29 cellular contexts compared by ENCODE assay signal in genomic region chr2:53737091-53737490, GRCh38.
"Had no signal": no experiment of that assay in that cellular context is flagged by ENCODE, and none has a peak within 500 bp of the region (broad histone marks: within the 10 kb centered on the region; RNA-seq: fewer than 3 reads in every experiment).

No MANE protein-coding gene starts in this region.

- H2AFZ ChIP-seq: neural progenitor cell, parathyroid adenoma had no signal

- H3K36me3 ChIP-seq: neural progenitor cell, ovary, right lobe of liver, thoracic aorta, thyroid gland, vagina had no signal

- H3K27me3 ChIP-seq: neural progenitor cell, ovary, right lobe of liver, sigmoid colon, stomach, thyroid gland, tibial nerve, upper lobe of left lung, vagina had no signal

- ATAC-seq: naive thymus-derived CD8-positive, alpha-beta T cell; natural killer cell treated with Interleukin-12 subunit alpha and Interleukin-12 subunit beta and Interleukin-15 and Interleukin-18, amount 100 ng/mL, for 72 hours; psoas muscle; right cardiac atrium; right lobe of liver; stimulated activated effector memory CD8-positive, alpha-beta T cell treated with anti-CD3 and anti-CD28 coated beads, Interleukin-12 subunit alpha, Interleukin-12 subunit beta, amount 100 ng/mL, for 72 hours; stimulated activated naive B cell treated with anti-CD40 and anti-IgM and Interleukin-4, amounts not matched to agents 10 μg/mL and 1 μg/mL and 100 μg/mL, for 72 hours had no signal

- H3K9ac ChIP-seq: neural progenitor cell, parathyroid adenoma had no signal

- H3K4me1 ChIP-seq: neural progenitor cell, psoas muscle, sigmoid colon, stomach, thyroid gland, upper lobe of left lung, vagina had no signal

- H3K9me3 ChIP-seq: ovary, psoas muscle, right lobe of liver, sigmoid colon, stomach, thoracic aorta, thyroid gland, tibial nerve, upper lobe of left lung, vagina had no signal

- H3K4me3 Mint-ChIP-seq: naive thymus-derived CD8-positive, alpha-beta T cell; natural killer cell treated with Interleukin-12 subunit alpha and Interleukin-12 subunit beta and Interleukin-15 and Interleukin-18, amount 100 ng/mL, for 72 hours; neural progenitor cell; stimulated activated effector memory CD8-positive, alpha-beta T cell treated with anti-CD3 and anti-CD28 coated beads, Interleukin-12 subunit alpha, Interleukin-12 subunit beta, amount 100 ng/mL, for 72 hours; stimulated activated naive B cell treated with anti-CD40 and anti-IgM and Interleukin-4, amounts not matched to agents 10 μg/mL and 1 μg/mL and 100 μg/mL, for 72 hours; stimulated activated naive CD8-positive, alpha-beta T cell treated with anti-CD3 and anti-CD28 coated beads, Interleukin-15, Interleukin-2, amounts not matched to agents 100 ng/mL and 50 ng/mL, for 24 hours had no signal

- H3K27me3 Mint-ChIP-seq: naive thymus-derived CD8-positive, alpha-beta T cell; natural killer cell treated with Interleukin-12 subunit alpha and Interleukin-12 subunit beta and Interleukin-15 and Interleukin-18, amount 100 ng/mL, for 72 hours; progenitor cell of endocrine pancreas; stimulated activated naive B cell treated with anti-CD40 and anti-IgM and Interleukin-4, amounts not matched to agents 10 μg/mL and 1 μg/mL and 100 μg/mL, for 72 hours; stimulated activated naive CD8-positive, alpha-beta T cell treated with anti-CD3 and anti-CD28 coated beads, Interleukin-15, Interleukin-2, amounts not matched to agents 100 ng/mL and 50 ng/mL, for 24 hours had no signal

- H3K4me2 ChIP-seq: neural progenitor cell had no signal

- H3K4me3 ChIP-seq: neural progenitor cell, ovary, psoas muscle, right lobe of liver, sigmoid colon, stomach, thoracic aorta, thyroid gland, tibial nerve, upper lobe of left lung, vagina had no signal

- DNase-seq: naive thymus-derived CD8-positive, alpha-beta T cell; occipital lobe; ovary; posterior cingulate gyrus; psoas muscle; right cardiac atrium; right lobe of liver; sigmoid colon; small intestine; stimulated activated CD4-positive, alpha-beta T cell treated with anti-CD3 and anti-CD28 coated beads, Interleukin-15, amount 100 ng/mL, for 24 hours; stimulated activated CD4-positive, alpha-beta T cell treated with anti-CD3 and anti-CD28 coated beads, Interleukin-2, amount 100 ng/mL, for 24 hours; stimulated activated CD4-positive, alpha-beta T cell treated with anti-CD3 and anti-CD28 coated beads, Interleukin-2, amount 100 ng/mL, for 48 hours; stimulated activated CD4-positive, alpha-beta T cell treated with anti-CD3 and anti-CD28 coated beads, Interleukin-4, amount 100 ng/mL, for 24 hours; stimulated activated naive B cell treated with anti-CD40 and anti-IgM and Interleukin-4, amounts not matched to agents 10 μg/mL and 1 μg/mL and 100 μg/mL, for 72 hours; stimulated activated naive CD4-positive, alpha-beta T cell treated with Interleukin-2 at 50 U/mL for 16 hours; stomach; thyroid gland; trophoblast cell had no signal

- H3K27ac Mint-ChIP-seq: naive thymus-derived CD8-positive, alpha-beta T cell; natural killer cell treated with Interleukin-12 subunit alpha and Interleukin-12 subunit beta and Interleukin-15 and Interleukin-18, amount 100 ng/mL, for 72 hours; neural progenitor cell; progenitor cell of endocrine pancreas; stimulated activated effector memory CD8-positive, alpha-beta T cell treated with anti-CD3 and anti-CD28 coated beads, Interleukin-12 subunit alpha, Interleukin-12 subunit beta, amount 100 ng/mL, for 72 hours; stimulated activated naive B cell treated with anti-CD40 and anti-IgM and Interleukin-4, amounts not matched to agents 10 μg/mL and 1 μg/mL and 100 μg/mL, for 72 hours; stimulated activated naive CD8-positive, alpha-beta T cell treated with anti-CD3 and anti-CD28 coated beads, Interleukin-15, Interleukin-2, amounts not matched to agents 100 ng/mL and 50 ng/mL, for 24 hours had no signal

- FAIRE-seq: small intestine, urothelium cell line had no signal

- H3K27ac ChIP-seq: neural progenitor cell, ovary, parathyroid adenoma, psoas muscle, right lobe of liver, sigmoid colon, stomach, thoracic aorta, thyroid gland, tibial nerve, upper lobe of left lung, vagina had no signal

- H3K9me3 Mint-ChIP-seq: naive thymus-derived CD8-positive, alpha-beta T cell; natural killer cell treated with Interleukin-12 subunit alpha and Interleukin-12 subunit beta and Interleukin-15 and Interleukin-18, amount 100 ng/mL, for 72 hours; stimulated activated effector memory CD8-positive, alpha-beta T cell treated with anti-CD3 and anti-CD28 coated beads, Interleukin-12 subunit alpha, Interleukin-12 subunit beta, amount 100 ng/mL, for 72 hours; stimulated activated naive B cell treated with anti-CD40 and anti-IgM and Interleukin-4, amounts not matched to agents 10 μg/mL and 1 μg/mL and 100 μg/mL, for 72 hours; stimulated activated naive CD8-positive, alpha-beta T cell treated with anti-CD3 and anti-CD28 coated beads, Interleukin-15, Interleukin-2, amounts not matched to agents 100 ng/mL and 50 ng/mL, for 24 hours had no signal
